ENCODE assay signal across 1 cellular context in genomic region chr9:97527626-97528528, GRCh38.
TF ChIP-seq lines count a peak whose summit lies in the region.

No MANE protein-coding gene starts in this region.

TF ChIP-seq in IMR-90, 13 proteins besides CTCF, POLR2A, EP300 and RAD21:
- TF ChIP-seq FOS (IDR thresholded peaks at IDR 0.05; ENCODE audit: low read depth, low read length), result no peak
- no peak for TF ChIP-seq RCOR1 (IDR thresholded peaks at IDR 0.05; ENCODE audit: insufficient replicate concordance, low read length)
- TF ChIP-seq CHD1 (IDR thresholded peaks at IDR 0.05; ENCODE audit: low read depth, low read length), result no peak
- TF ChIP-seq, protein P1, sequence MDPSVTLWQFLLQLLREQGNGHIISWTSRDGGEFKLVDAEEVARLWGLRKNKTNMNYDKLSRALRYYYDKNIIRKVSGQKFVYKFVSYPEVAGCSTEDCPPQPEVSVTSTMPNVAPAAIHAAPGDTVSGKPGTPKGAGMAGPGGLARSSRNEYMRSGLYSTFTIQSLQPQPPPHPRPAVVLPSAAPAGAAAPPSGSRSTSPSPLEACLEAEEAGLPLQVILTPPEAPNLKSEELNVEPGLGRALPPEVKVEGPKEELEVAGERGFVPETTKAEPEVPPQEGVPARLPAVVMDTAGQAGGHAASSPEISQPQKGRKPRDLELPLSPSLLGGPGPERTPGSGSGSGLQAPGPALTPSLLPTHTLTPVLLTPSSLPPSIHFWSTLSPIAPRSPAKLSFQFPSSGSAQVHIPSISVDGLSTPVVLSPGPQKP (IDR thresholded peaks at IDR 0.05; ENCODE audit: borderline replicate concordance, low read depth, low read length), result no peak
- no peak for TF ChIP-seq MXI1 (IDR thresholded peaks at IDR 0.05; ENCODE audit: borderline replicate concordance, low read depth, low read length)
- no peak for TF ChIP-seq NFE2L2 (IDR thresholded peaks at IDR 0.05; ENCODE audit: low read depth, low read length)
- no peak for TF ChIP-seq MAFK (IDR thresholded peaks at IDR 0.05; ENCODE audit: low read depth, low read length)
- TF ChIP-seq RFX5 (IDR thresholded peaks at IDR 0.05; ENCODE audit: low read depth, low read length), result no peak
- no peak for TF ChIP-seq MAZ (IDR thresholded peaks at IDR 0.05; ENCODE audit: borderline replicate concordance, low read depth, low read length)
- no peak for TF ChIP-seq CEBPB (IDR thresholded peaks at IDR 0.05; ENCODE audit: low read depth, low read length)
- no peak for TF ChIP-seq SMC3 (IDR thresholded peaks at IDR 0.05; ENCODE audit: low read depth, low read length)
- TF ChIP-seq BHLHE40 (IDR thresholded peaks at IDR 0.05; ENCODE audit: low read depth, low read length), result no peak
- TF ChIP-seq USF2 (IDR thresholded peaks at IDR 0.05; ENCODE audit: low read depth, low read length), result no peak
